19 cellular contexts compared by ENCODE assay signal in genomic region chr5:114243281-114243982, GRCh38.
A peak's percentile ranks its signal among the peaks of the same experiment; 100 is the strongest.
DNase-seq lines count a peak whose midpoint lies in the region; ATAC-seq, FAIRE-seq and TF ChIP-seq lines count a peak whose summit lies in the region.
"Had no signal": no experiment of that assay in that cellular context is flagged by ENCODE, and none has a peak within 500 bp of the region (broad histone marks: within the 10 kb centered on the region; RNA-seq: fewer than 3 reads in every experiment).

No MANE protein-coding gene starts in this region.

- H3K4me3 Mint-ChIP-seq in mesothelial cell of epicardium = no peak overlapping the region
- H3K4me3 Mint-ChIP-seq: activated CD4-positive, alpha-beta T cell treated with anti-CD3 and anti-CD28 coated beads, Interleukin-2, amount 10 ng/mL, durations not matched to agents 24 days and 14 days; CD4-positive, CD25-positive, alpha-beta regulatory T cell; neural crest cell had no signal

- no peak overlapping the region for H3K4me3 ChIP-seq in cardiac fibroblast (replicated peaks in 1 of 2; ENCODE audit: low read depth in 2 of 2, low read length in 2 of 2)

- TF ChIP-seq CTCF in cardiac fibroblast (IDR thresholded peaks at IDR 0.05; ENCODE audit: low read depth, low read length) (no peak), mesothelial cell of epicardium (IDR thresholded peaks at IDR 0.05; ENCODE audit: unreplicated experiment) (no peak)

- in situ Hi-C loops in G401 (cut with HindIII; ENCODE audit: low sequenced_read_pairs) = no loop called here

- H3K27ac Mint-ChIP-seq in mesothelial cell of epicardium = peak overlapping the region; percentile 90
- H3K27ac Mint-ChIP-seq: activated CD4-positive, alpha-beta T cell treated with anti-CD3 and anti-CD28 coated beads, Interleukin-2, amount 10 ng/mL, durations not matched to agents 24 days and 14 days; CD4-positive, CD25-positive, alpha-beta regulatory T cell had no signal

- FAIRE-seq in HTR-8/SVneo (lab: Jason Lieb, UNC) = no peak
- FAIRE-seq: H54 had no signal

- no peaks in the 10 kb centered on the region for H3K27me3 Mint-ChIP-seq in mesothelial cell of epicardium (ENCODE audit: low read depth)
- H3K27me3 Mint-ChIP-seq: activated CD4-positive, alpha-beta T cell treated with anti-CD3 and anti-CD28 coated beads, Interleukin-2, amount 10 ng/mL, durations not matched to agents 24 days and 14 days; CD4-positive, CD25-positive, alpha-beta regulatory T cell had no signal

- DNase-seq in EL (peak; percentile 90), HTR-8/SVneo (ENCODE audit: insufficient read length, low spot score) (peak; percentile 12), cardiac fibroblast (ENCODE audit: low read depth in 2 of 2) (peak; percentile 3 to 47), mesothelial cell of epicardium (ENCODE audit: low spot score in 2 of 2, unreplicated experiment in 2 of 2) (no peak), G401 (ENCODE audit: low spot score) (no peak), DMS79 treated with DMSO at 0.1 percent for 48 hours (lab: John Stamatoyannopoulos, UW) (no peak), GOT3 (lab: John Stamatoyannopoulos, UW) (no peak)
- DNase-seq: activated CD4-positive, alpha-beta T cell treated with anti-CD3 and anti-CD28 coated beads, Interleukin-2, amount 10 ng/mL, durations not matched to agents 24 days and 14 days; caudate nucleus; CD4-positive, CD25-positive, alpha-beta regulatory T cell; islet precursor cell; mesendoderm; SHP77 treated with DMSO at 0.1 percent for 48 hours; stimulated activated CD4-positive, alpha-beta T cell treated with anti-CD3 and anti-CD28 coated beads, Interleukin-1b, Interleukin-23, amount 100 ng/mL, for 48 hours; T1000 had no signal

- ATAC-seq in HG03460 (IDR thresholded peaks at IDR 0.05; ENCODE audit: unreplicated experiment) = no peak
- ATAC-seq: activated naive CD4-positive, alpha-beta T cell treated with anti-CD3 and anti-CD28 coated beads, Interleukin-2, amount 50 U/mL, for 72 hours had no signal

- H3K4me1 Mint-ChIP-seq in mesothelial cell of epicardium = peaks cover 29% of the 10 kb centered on the region
- H3K4me1 Mint-ChIP-seq: activated CD4-positive, alpha-beta T cell treated with anti-CD3 and anti-CD28 coated beads, Interleukin-2, amount 10 ng/mL, durations not matched to agents 24 days and 14 days; CD4-positive, CD25-positive, alpha-beta regulatory T cell; neural crest cell had no signal

- H3K36me3 Mint-ChIP-seq in mesothelial cell of epicardium = no peaks in the 10 kb centered on the region
- H3K36me3 Mint-ChIP-seq: activated naive CD4-positive, alpha-beta T cell treated with anti-CD3 and anti-CD28 coated beads, Interleukin-2, amount 50 U/mL, for 72 hours; CD4-positive, CD25-positive, alpha-beta regulatory T cell had no signal

- no peaks in the 10 kb centered on the region for H3K9me3 Mint-ChIP-seq in mesothelial cell of epicardium
- H3K9me3 Mint-ChIP-seq: activated CD4-positive, alpha-beta T cell treated with anti-CD3 and anti-CD28 coated beads, Interleukin-2, amount 10 ng/mL, durations not matched to agents 24 days and 14 days; neural crest cell had no signal

Comparison
In these comparisons a context has a peak if more than half of its experiments do, and no peak if none do; other contexts are left out.
1. DNase-seq: peak in EL (single experiment), HTR-8/SVneo (single experiment) and cardiac fibroblast (2 of 2); none in mesothelial cell of epicardium (0 of 2), G401 (single experiment), DMS79 treated with DMSO at 0.1 percent for 48 hours (single experiment) and GOT3 (single experiment).